ENCODE assay signal across 19 cellular contexts in the genomic region with DNA sequence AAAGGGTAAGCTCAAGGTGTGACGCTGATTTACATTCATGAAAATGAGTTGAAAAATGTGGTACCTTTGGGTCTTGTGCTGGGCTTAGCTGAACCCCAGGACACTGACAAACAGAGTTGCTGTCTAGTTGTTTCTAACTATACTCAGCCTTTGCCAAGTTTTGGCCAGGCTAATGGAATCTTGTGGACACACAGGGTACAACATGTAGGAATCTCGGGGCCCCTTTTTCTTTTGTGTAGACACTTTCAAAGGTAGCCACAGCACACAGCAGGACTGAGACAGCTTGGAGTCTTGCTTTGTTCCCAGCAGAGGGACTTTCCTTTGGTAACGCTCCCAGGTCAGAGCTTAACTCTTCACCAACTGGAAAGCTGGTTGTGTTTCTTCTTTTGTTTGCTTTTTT. TPM values are rescaled to one million over a fixed set of nuclear protein-coding genes. Genes with fewer than 3 reads are reported as not detected.
DNase-seq lines count a peak whose midpoint lies in the region; ATAC-seq and TF ChIP-seq lines count a peak whose summit lies in the region.
"Had no signal": no experiment of that assay in that cellular context is flagged by ENCODE, and none has a peak within 500 bp of the region (broad histone marks: within the 10 kb centered on the region; RNA-seq: fewer than 3 reads in every experiment).

No MANE protein-coding gene starts in this region.

- TF ChIP-seq EP300 in stomach (IDR thresholded peaks at IDR 0.05) = no peak

- H3K27ac Mint-ChIP-seq in WTC11 (peak overlapping the region; percentile 83), neural progenitor cell (peak overlapping the region; percentile 96)
- H3K27ac Mint-ChIP-seq: CD4-positive, alpha-beta memory T cell had no signal

- ATAC-seq in WTC11 (peak; percentile 98), Right ventricle myocardium inferior (no peak)

- H2AFZ ChIP-seq in neural progenitor cell (replicated peaks) = no peak overlapping the region

- H3F3A ChIP-seq in neural progenitor cell (ENCODE audit: low read depth) = peaks cover 30% of the 10 kb centered on the region

- peak overlapping the region; percentile 27 for H3K9ac ChIP-seq in neural progenitor cell

- no peak overlapping the region for H3K4me3 Mint-ChIP-seq in WTC11
- H3K4me3 Mint-ChIP-seq in neural progenitor cell = peak overlapping the region; percentile 19
- H3K4me3 Mint-ChIP-seq: CD4-positive, alpha-beta memory T cell had no signal

- TF ChIP-seq POLR2A in stomach (IDR thresholded peaks at IDR 0.05) = no peak

- H3K27me3 ChIP-seq in H7 (ENCODE audit: control insufficient read depth, insufficient read depth, low read length) (no peaks in the 10 kb centered on the region), iPS DF 6.9 (ENCODE audit: control insufficient read depth, insufficient read depth, low read length) (no peaks in the 10 kb centered on the region), neural progenitor cell (no peaks in the 10 kb centered on the region), stomach (no peaks in the 10 kb centered on the region)

- H3K4me3 ChIP-seq in H7 (ENCODE audit: insufficient read depth, low read depth, low read length) = no peak overlapping the region
- H3K4me3 ChIP-seq in iPS DF 6.9 (ENCODE audit: low read length) = no peak overlapping the region
- peak overlapping the region; percentile 39 for H3K4me3 ChIP-seq in neural progenitor cell
- no peak overlapping the region for H3K4me3 ChIP-seq in stomach

- H3K27me3 Mint-ChIP-seq in WTC11 (ENCODE audit: low read depth) = no peaks in the 10 kb centered on the region
- no peaks in the 10 kb centered on the region for H3K27me3 Mint-ChIP-seq in neural progenitor cell (ENCODE audit: insufficient read depth, low read depth)

- intact Hi-C loops in stomach (cut with DNase I; ENCODE audit: low total_unique reads) = no loop called here
- intact Hi-C loops in Right ventricle myocardium inferior (cut with DNase I) = no loop called here

- H3K4me1 Mint-ChIP-seq in WTC11 (peaks cover 11% of the 10 kb centered on the region), neural progenitor cell (peaks cover 64% of the 10 kb centered on the region)

- peaks cover 1% of the 10 kb centered on the region; the same call in 1 of the 2 replicates for H3K4me1 ChIP-seq in iPS DF 6.9 (ENCODE audit: control insufficient read depth, insufficient read depth, low read length)
- peaks cover 89% of the 10 kb centered on the region for H3K4me1 ChIP-seq in neural progenitor cell
- H3K4me1 ChIP-seq in stomach = peaks cover 0 to 10% (median 0%) of the 10 kb centered on the region in 4 donors

- POLR2A ChIA-PET in WTC11 (lab: Charles Lee) = interaction anchor here (1.0 kb wide), 1 partner anchor 326 kb away, joined by 3 read pairs; the partner anchor contains the start of gene ERAP1

- DNase-seq in H7 = peak; percentile 8
- peak; percentile 13 for DNase-seq in WTC11 (ENCODE audit: low spot score)
- peak; percentile 20 for DNase-seq in iPS DF 6.9 (ENCODE audit: low read depth, low spot score)
- DNase-seq in neural progenitor cell (ENCODE audit: low spot score) = peak; percentile 90
- DNase-seq in GM19240 (ENCODE audit: insufficient read length, low spot score) = no peak
- no peak for DNase-seq in Kasumi-1 (lab: John Stamatoyannopoulos, UW)
- DNase-seq in stomach = no peak
- no peak for DNase-seq in Right ventricle myocardium inferior (ENCODE audit: missing footprints)
- DNase-seq: BE2C; CD4-positive, alpha-beta memory T cell; NCI-H1092 treated with DMSO at 0.1 percent for 48 hours; NCI-H1694 treated with DMSO at 0.1 percent for 48 hours; NCI-H2171; NCI-H82; SIG-M5 had no signal

- no CpG with 5 or more reads among the region's 3 CpGs for WGBS in iPS DF 6.9 (ENCODE audit: insufficient coverage, insufficient read length)
- WGBS in stomach, 5 donors = 61 to 79% (median 66%) methylated on average over 3 of the region's 3 CpGs

- CTCF ChIA-PET in WTC11 (lab: Charles Lee) = interaction anchor here (0.5 to 2.6 kb wide), 7 partner anchors 8 to 382 kb away, joined by 3 to 17 read pairs (median 6); partner anchors contain the start of gene LIX1

- H3K9me3 Mint-ChIP-seq in WTC11 (no peaks in the 10 kb centered on the region), neural progenitor cell (peaks cover 5% of the 10 kb centered on the region)
- H3K9me3 Mint-ChIP-seq: CD4-positive, alpha-beta memory T cell had no signal

- H4K20me1 ChIP-seq in neural progenitor cell (ENCODE audit: low read depth) = peaks cover 50% of the 10 kb centered on the region

- no peaks in the 10 kb centered on the region for H3K36me3 ChIP-seq in H7 (replicated peaks; ENCODE audit: control insufficient read depth, insufficient read depth, low read length)
- H3K36me3 ChIP-seq in iPS DF 6.9 (ENCODE audit: control insufficient read depth, insufficient read depth, low read length) = no peaks in the 10 kb centered on the region
- H3K36me3 ChIP-seq in neural progenitor cell = peaks cover 7% of the 10 kb centered on the region
- H3K36me3 ChIP-seq in stomach = no peaks in the 10 kb centered on the region
- H3K36me3 ChIP-seq: BE2C had no signal

- H3K79me2 ChIP-seq in neural progenitor cell (ENCODE audit: low read depth) = peaks cover 98% of the 10 kb centered on the region

- no peak overlapping the region for H3K27ac ChIP-seq in iPS DF 6.9 (ENCODE audit: low read length)
- peak overlapping the region; percentile 97 for H3K27ac ChIP-seq in neural progenitor cell
- no peak overlapping the region for H3K27ac ChIP-seq in stomach

- peak overlapping the region; percentile 91 for H3K4me2 ChIP-seq in neural progenitor cell

- H3K9me3 ChIP-seq in iPS DF 6.9 (ENCODE audit: control insufficient read depth, insufficient read depth, low read length) = no peaks in the 10 kb centered on the region
- H3K9me3 ChIP-seq in neural progenitor cell (ENCODE audit: low read depth) = no peaks in the 10 kb centered on the region
- H3K9me3 ChIP-seq in stomach = no peaks in the 10 kb centered on the region
- H3K9me3 ChIP-seq: BE2C had no signal

- no peak for TF ChIP-seq CTCF in WTC11 (IDR thresholded peaks at IDR 0.05)
- peak; percentile 29 for TF ChIP-seq CTCF in neural progenitor cell (IDR thresholded peaks at IDR 0.05)
- TF ChIP-seq CTCF in stomach (IDR thresholded peaks at IDR 0.05) = no peak

- H3K36me3 Mint-ChIP-seq in WTC11 (no peaks in the 10 kb centered on the region), neural progenitor cell (peaks cover 39% of the 10 kb centered on the region)
- H3K36me3 Mint-ChIP-seq: CD4-positive, alpha-beta memory T cell had no signal

TF ChIP-seq in WTC11, 78 proteins besides CTCF, POLR2A, EP300 and RAD21 (continues in another document):
- TF ChIP-seq ZNF425 (CRISPR knock-in tag; conservative IDR thresholded peaks at IDR 0.05) (no peak), E2F1 (CRISPR knock-in tag; IDR thresholded peaks at IDR 0.05) (no peak), ZBTB43 (CRISPR knock-in tag; IDR thresholded peaks at IDR 0.05) (no peak)

RNA-seq across cellular contexts. Expression of gene LIX1, which starts 7.8 kb away (rescaled TPM):
- total RNA-seq in H7 (2014; rRNA removed; shearing (Covaris generic)) = 0.14 TPM in 1 of 2 replicates, not detected in the other
- total RNA-seq in WTC11 (2021) = not detected in 3 replicates
- total RNA-seq in neural progenitor cell (ENCODE audit: low replicate concordance) = 114 and 164 TPM in 2 replicates
- 1 to 10 TPM in 3 of 5 donors, not detected in 2; 1.3 to 1.8 (median 1.3) TPM for total RNA-seq in stomach
- under 1 TPM in 2 of 3 donors, not detected in 1; 0.12 to 0.23 TPM for polyA plus RNA-seq in stomach
- not detected for total RNA-seq in Right ventricle myocardium inferior
- total RNA-seq: CD4-positive, alpha-beta memory T cell; HT-29; M059J; NCI-H460 had no signal
- polyA plus RNA-seq: AG04450; CD4-positive, alpha-beta memory T cell had no signal

RNA-seq across cellular contexts. Expression of gene RIOK2, which starts 48.4 kb away (rescaled TPM):
- total RNA-seq in H7 (2014; rRNA removed; shearing (Covaris generic)) = 19.5 and 20.4 TPM in 2 replicates
- 27.8 to 35.2 TPM (median 34.8 TPM) in 3 replicates for total RNA-seq in WTC11 (2021)
- total RNA-seq in neural progenitor cell (ENCODE audit: low replicate concordance) = 29.0 and 33.1 TPM in 2 replicates
- 10 to 100 TPM in 3 of 5 donors, 1 to 10 TPM in 2; 1.2 to 42.2 (median 11.2) TPM for total RNA-seq in stomach
- polyA plus RNA-seq in stomach = 10 to 100 TPM in 2 of 3 donors, 1 to 10 TPM in 1; 6.7 to 12.5 (median 11.1) TPM
- total RNA-seq in Right ventricle myocardium inferior = 18.3 TPM

Comparison
In these comparisons a context has a peak if more than half of its experiments do, and no peak if none do; other contexts are left out.
1. DNase-seq: peak in H7 (single experiment), WTC11 (single experiment), iPS DF 6.9 (single experiment) and neural progenitor cell (single experiment); none in GM19240 (single experiment), Kasumi-1 (0 of 2), stomach (single experiment) and Right ventricle myocardium inferior (single experiment).
2. RNA of gene LIX1, which starts 7.8 kb away (total RNA-seq): 114 to 164 TPM in neural progenitor cell; 1.3 to 1.8 TPM in stomach, 0.14 TPM in H7, not detected in WTC11 and not detected in Right ventricle myocardium inferior (single experiment); every median in the first group is over 10 times any median in the second.